Comparison of ENCODE assay signal across 1 cellular context in genomic region chr19:35513231-35513974, GRCh38.
TF ChIP-seq lines count a peak whose summit lies in the region.

TSS of gene DMKN (minus strand) at chr19:35513649. CDS start at chr19:35513475, 174 bp downstream.

TF ChIP-seq in GM23338, 12 proteins besides CTCF, POLR2A, EP300 and RAD21 (continued from another document):
- TF ChIP-seq ZNF462 (CRISPR knock-in tag; IDR thresholded peaks at IDR 0.05) (no peak), POLR2AphosphoS5 (IDR thresholded peaks at IDR 0.05; ENCODE audit: low read depth) (no peak)
